Comparison of ENCODE assay signal across 27 cellular contexts in the genomic region with DNA sequence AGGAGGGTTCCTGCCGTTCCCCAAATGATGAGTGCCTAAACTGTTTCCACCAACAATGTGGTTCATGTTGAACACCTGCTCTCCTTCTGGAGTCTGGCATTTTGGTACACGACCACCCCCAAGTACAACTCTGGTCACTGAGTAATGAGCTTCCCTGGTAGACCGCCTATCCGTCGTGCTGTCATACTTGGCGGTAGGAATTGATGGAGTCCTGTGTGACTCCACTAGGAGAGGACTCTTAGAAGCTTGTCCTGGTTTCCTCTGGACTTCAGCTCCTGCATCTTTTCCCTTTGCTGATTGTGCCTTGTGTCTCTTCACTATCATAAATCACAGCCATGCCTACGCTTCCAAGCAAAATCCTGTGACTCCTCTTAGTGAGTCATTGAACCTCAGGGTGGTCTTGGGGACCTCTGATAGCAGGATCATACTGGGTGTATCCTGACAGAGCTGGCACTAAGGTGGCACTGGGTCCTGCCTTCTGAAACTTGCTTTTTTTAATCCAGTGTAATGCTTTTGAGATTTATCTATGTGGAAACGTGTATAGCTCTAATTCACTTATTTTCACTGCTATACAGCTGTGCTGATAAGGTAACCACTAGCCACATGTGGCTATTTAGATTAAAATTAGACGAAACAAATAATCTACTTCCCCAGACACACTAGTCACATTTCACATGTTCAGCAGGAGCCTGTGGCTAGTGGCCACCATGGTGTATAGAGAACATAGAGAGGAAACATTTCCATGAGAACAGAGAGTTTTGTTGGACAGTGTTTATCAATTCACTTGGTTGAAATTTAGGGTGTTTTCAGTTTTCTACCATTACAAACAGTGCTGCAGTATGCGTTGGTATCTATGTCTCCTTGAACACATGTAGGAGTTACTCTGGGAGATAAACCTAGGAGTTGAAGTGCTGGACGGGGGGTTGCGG. TPM values are rescaled to one million over a fixed set of nuclear protein-coding genes. Genes with fewer than 3 reads are reported as not detected.
"Had no signal": no experiment of that assay in that cellular context is flagged by ENCODE, and none has a peak within 500 bp of the region (broad histone marks: within the 10 kb centered on the region; RNA-seq: fewer than 3 reads in every experiment).

No MANE protein-coding gene starts in this region.

- H3K9me3 ChIP-seq: left lung, sigmoid colon, thoracic aorta, upper lobe of left lung had no signal

- H3K27me3 ChIP-seq: hepatocyte, left lung, sigmoid colon, upper lobe of left lung had no signal

- H3K36me3 ChIP-seq: left lung, sigmoid colon, thoracic aorta, upper lobe of left lung had no signal

- H3K4me3 ChIP-seq: hepatocyte, left lung, lung, sigmoid colon, smooth muscle cell, thoracic aorta, upper lobe of left lung had no signal

- H3K27me3 Mint-ChIP-seq: activated B cell treated with CpG ODN at 0.5 μM for 24 hours; activated CD4-positive, alpha-beta T cell treated with anti-CD3 and anti-CD28 coated beads for 36 hours; brain; dendritic cell treated with granulocyte-macrophage colony-stimulating factor and Interleukin-4, amounts not matched to agents 40 ng/mL and 50 ng/mL, for 4 days; naive B cell; progenitor cell of endocrine pancreas had no signal

- H3K36me3 Mint-ChIP-seq: brain, naive B cell had no signal

- H3K27ac Mint-ChIP-seq: activated B cell treated with CpG ODN at 0.5 μM for 24 hours; activated CD4-positive, alpha-beta T cell treated with anti-CD3 and anti-CD28 coated beads for 36 hours; dendritic cell treated with granulocyte-macrophage colony-stimulating factor and Interleukin-4, amounts not matched to agents 40 ng/mL and 50 ng/mL, for 4 days; naive B cell; progenitor cell of endocrine pancreas had no signal

- H2AFZ ChIP-seq: hepatocyte had no signal

- H3K4me2 ChIP-seq: hepatocyte, smooth muscle cell had no signal

- H3K27ac ChIP-seq: hepatocyte, left lung, sigmoid colon, thoracic aorta, upper lobe of left lung had no signal

- DNase-seq: activated B cell treated with CpG ODN at 0.5 μM for 24 hours; activated CD4-positive, alpha-beta T cell treated with anti-CD3 and anti-CD28 coated beads for 36 hours; activated CD4-positive, alpha-beta T cell treated with anti-CD3 and anti-CD28 coated beads, Interleukin-2, amount 50 U/mL, for 48 hours; activated naive CD4-positive, alpha-beta T cell treated with anti-CD3 and anti-CD28 coated beads for 36 hours; activated T-cell treated with anti-CD3 and anti-CD28 coated beads, Interleukin-2, amount 50 U/mL, for 48 hours; effector memory CD4-positive, alpha-beta T cell; foreskin melanocyte; immature natural killer cell; naive B cell; retina; sigmoid colon; stimulated activated CD4-positive, alpha-beta T cell treated with anti-CD3 and anti-CD28 coated beads, Interleukin-4, amount 100 ng/mL, for 1 hour; stimulated activated naive CD4-positive, alpha-beta T cell treated with Interleukin-2 at 50 U/mL for 16 hours; upper lobe of left lung had no signal

- H3K9me3 Mint-ChIP-seq: activated B cell treated with CpG ODN at 0.5 μM for 24 hours; activated naive CD4-positive, alpha-beta T cell treated with anti-CD3 and anti-CD28 coated beads for 36 hours; brain; dendritic cell treated with granulocyte-macrophage colony-stimulating factor and Interleukin-4, amounts not matched to agents 40 ng/mL and 50 ng/mL, for 4 days; immature natural killer cell; naive B cell had no signal

- ATAC-seq: activated CD4-positive, alpha-beta T cell treated with anti-CD3 and anti-CD28 coated beads for 36 hours; esophagus mucosa; left lung had no signal

- H3K4me3 Mint-ChIP-seq: activated B cell treated with CpG ODN at 0.5 μM for 24 hours; activated CD4-positive, alpha-beta T cell treated with anti-CD3 and anti-CD28 coated beads for 36 hours; activated naive CD4-positive, alpha-beta T cell treated with anti-CD3 and anti-CD28 coated beads for 36 hours; brain; dendritic cell treated with granulocyte-macrophage colony-stimulating factor and Interleukin-4, amounts not matched to agents 40 ng/mL and 50 ng/mL, for 4 days; immature natural killer cell; naive B cell had no signal

RNA-seq across cellular contexts. Expression of a gene that starts 56.9 kb away (rescaled TPM):
- total RNA-seq: activated B cell treated with CpG ODN at 0.5 μM for 24 hours; activated naive CD4-positive, alpha-beta T cell treated with anti-CD3 and anti-CD28 coated beads for 36 hours; cardiac septum; hepatocyte; kidney epithelial cell; left lung; mesenteric fat pad; mucosa of gallbladder; sigmoid colon; smooth muscle cell; thoracic aorta had no signal
- polyA plus RNA-seq: hepatocyte, immature natural killer cell had no signal
